Comparison of ENCODE assay signal across 27 cellular contexts in the genomic region with DNA sequence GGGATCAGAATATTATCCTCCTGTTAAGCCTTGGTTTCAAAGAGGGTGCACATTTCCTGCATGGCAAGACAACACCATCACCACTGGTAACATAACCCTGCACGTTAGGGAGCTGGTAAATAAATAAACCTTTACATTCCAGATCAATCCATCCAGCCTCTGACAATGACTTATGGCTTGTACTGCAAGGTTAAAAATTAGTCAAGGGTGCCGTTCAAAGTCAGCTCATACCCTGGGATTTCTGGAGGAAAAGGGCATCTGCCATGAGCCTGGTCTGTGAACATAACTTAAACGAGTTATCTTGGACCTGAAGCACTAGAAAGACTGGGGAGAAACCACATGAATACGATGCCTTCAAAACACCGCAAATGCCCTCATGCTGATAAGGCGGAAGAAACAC.
A peak's percentile ranks its signal among the peaks of the same experiment; 100 is the strongest.
DNase-seq lines count a peak whose midpoint lies in the region; ATAC-seq and TF ChIP-seq lines count a peak whose summit lies in the region.
"Had no signal": no experiment of that assay in that cellular context is flagged by ENCODE, and none has a peak within 500 bp of the region (broad histone marks: within the 10 kb centered on the region; RNA-seq: fewer than 3 reads in every experiment).

No MANE protein-coding gene starts in this region.

- no peak overlapping the region for H3K9ac ChIP-seq in colonic mucosa (ENCODE audit: low read depth in 2 of 2, low read length in 2 of 2)

- no peak for TF ChIP-seq POLR2A in vagina (IDR thresholded peaks at IDR 0.05)

- CTCF ChIA-PET in Caco-2 (lab: Charles Lee): no interaction called here

- H3K27me3 Mint-ChIP-seq in Caco-2 (ENCODE audit: insufficient read depth, unreplicated experiment): no peaks in the 10 kb centered on the region
- H3K27me3 Mint-ChIP-seq: activated naive CD8-positive, alpha-beta T cell treated with anti-CD3 and anti-CD28 coated beads, Interleukin-2, amount 50 U/mL, for 24 hours had no signal

- 42 to 48% methylated on average over 6 of the region's 6 CpGs for WGBS in aorta, 2 donors

- no peak overlapping the region for H3K27ac Mint-ChIP-seq in Caco-2 (ENCODE audit: unreplicated experiment)
- H3K27ac Mint-ChIP-seq: activated naive CD8-positive, alpha-beta T cell treated with anti-CD3 and anti-CD28 coated beads, Interleukin-2, amount 50 U/mL, for 24 hours; effector memory CD8-positive, alpha-beta T cell; naive thymus-derived CD8-positive, alpha-beta T cell; T-helper 2 cell treated with Interferon-gamma antibody and Interleukin-4, amounts not matched to agents 5 μg/mL and 100 μg/mL, for 36 hours had no signal

- H3K4me3 ChIP-seq in Caco-2 (ENCODE audit: low read depth, low read length): no peak overlapping the region
- H3K4me3 ChIP-seq in colonic mucosa: no peak overlapping the region
- no peak overlapping the region for H3K4me3 ChIP-seq in mucosa of descending colon
- H3K4me3 ChIP-seq in vagina: no peak overlapping the region
- no peak overlapping the region for H3K4me3 ChIP-seq in aorta (ENCODE audit: low read length in 2 of 2)
- H3K4me3 ChIP-seq: esophagus squamous epithelium, ovary, upper lobe of right lung had no signal

- peak overlapping the region; percentile 56 for H3K4me3 Mint-ChIP-seq in Caco-2 (ENCODE audit: unreplicated experiment)
- H3K4me3 Mint-ChIP-seq: activated naive CD8-positive, alpha-beta T cell treated with anti-CD3 and anti-CD28 coated beads, Interleukin-2, amount 50 U/mL, for 24 hours; effector memory CD8-positive, alpha-beta T cell; naive thymus-derived CD8-positive, alpha-beta T cell; T-helper 2 cell treated with Interferon-gamma antibody and Interleukin-4, amounts not matched to agents 5 μg/mL and 100 μg/mL, for 36 hours had no signal

- peaks cover 9% of the 10 kb centered on the region for H3K9me3 Mint-ChIP-seq in Caco-2 (ENCODE audit: unreplicated experiment)
- H3K9me3 Mint-ChIP-seq: activated naive CD8-positive, alpha-beta T cell treated with anti-CD3 and anti-CD28 coated beads, Interleukin-2, amount 50 U/mL, for 24 hours; T-helper 2 cell treated with Interferon-gamma antibody and Interleukin-4, amounts not matched to agents 5 μg/mL and 100 μg/mL, for 36 hours had no signal

- H3K27ac ChIP-seq in colonic mucosa (no peak overlapping the region), vagina (no peak overlapping the region), aorta (ENCODE audit: low read depth in 1 of 2, low read length in 2 of 2) (no peak overlapping the region)
- H3K27ac ChIP-seq: brain microvascular endothelial cell, C4-2B, esophagus squamous epithelium, ovary, RWPE1, upper lobe of right lung had no signal

- H3K36me3 Mint-ChIP-seq in Caco-2 (ENCODE audit: insufficient read depth, unreplicated experiment): peaks cover 6% of the 10 kb centered on the region
- H3K36me3 Mint-ChIP-seq: naive thymus-derived CD8-positive, alpha-beta T cell had no signal

- H3K36me3 ChIP-seq in Caco-2 (ENCODE audit: control insufficient read depth, insufficient read depth, low read length): no peaks in the 10 kb centered on the region
- no peaks in the 10 kb centered on the region for H3K36me3 ChIP-seq in colonic mucosa
- no peaks in the 10 kb centered on the region for H3K36me3 ChIP-seq in mucosa of descending colon (ENCODE audit: low read depth)
- no peaks in the 10 kb centered on the region for H3K36me3 ChIP-seq in vagina
- H3K36me3 ChIP-seq in aorta (ENCODE audit: control insufficient read depth in 1 of 2, insufficient read depth in 2 of 2, low read length in 1 of 2): no peaks in the 10 kb centered on the region
- H3K36me3 ChIP-seq: brain microvascular endothelial cell, esophagus squamous epithelium, ovary, upper lobe of right lung had no signal

- H3K4me1 Mint-ChIP-seq in Caco-2 (ENCODE audit: low read depth, unreplicated experiment): peaks cover 11% of the 10 kb centered on the region
- H3K4me1 Mint-ChIP-seq: activated naive CD8-positive, alpha-beta T cell treated with anti-CD3 and anti-CD28 coated beads, Interleukin-2, amount 50 U/mL, for 24 hours; naive thymus-derived CD8-positive, alpha-beta T cell had no signal

- BruUV-seq in Caco-2 (replicated peaks; lab: Mats Ljungman, UMichigan): no TSS peak

- H3K9me3 ChIP-seq in Caco-2 (no peaks in the 10 kb centered on the region), colonic mucosa (no peaks in the 10 kb centered on the region), mucosa of descending colon (no peaks in the 10 kb centered on the region), vagina (no peaks in the 10 kb centered on the region), aorta (ENCODE audit: control insufficient read depth, low read length) (no peaks in the 10 kb centered on the region)
- H3K9me3 ChIP-seq: esophagus squamous epithelium, upper lobe of right lung had no signal

- DNase-seq in Caco-2: peak; percentile 40 to 50
- peak; percentile 16 for DNase-seq in HuH-7.5 (ENCODE audit: low spot score)
- peak; percentile 23 for DNase-seq in colonic mucosa
- peak in 1 of 3 donors; percentile 15 for DNase-seq in mucosa of descending colon
- no peak for DNase-seq in vagina (ENCODE audit: extremely low spot score in 2 of 2)
- no peak for DNase-seq in aorta
- DNase-seq: activated CD4-positive, alpha-beta T cell treated with anti-CD3 and anti-CD28 coated beads, Interleukin-2, amount 50 U/mL, for 48 hours; activated CD8-positive, alpha-beta memory T cell treated with anti-CD3 and anti-CD28 coated beads, Interleukin-2, amount 50 U/mL, for 48 hours; activated naive CD8-positive, alpha-beta T cell treated with anti-CD3 and anti-CD28 coated beads, Interleukin-2, amount 50 U/mL, for 24 hours; brain microvascular endothelial cell; effector memory CD8-positive, alpha-beta T cell; esophagus squamous epithelium; GF-D8; HCEC 1CT; naive thymus-derived CD8-positive, alpha-beta T cell; NCI-H1092; NCI-H2029 treated with DMSO at 0.1 percent for 48 hours; NCI-H524 treated with DMSO at 0.1 percent for 48 hours; ovary; right cardiac atrium; stimulated activated CD4-positive, alpha-beta T cell treated with anti-CD3 and anti-CD28 coated beads, Interleukin-15, amount 100 ng/mL, for 24 hours; upper lobe of right lung had no signal

- ATAC-seq in mucosa of descending colon (peak; percentile 87), aorta (ENCODE audit: low FRiP score) (no peak), HG02588 (IDR thresholded peaks at IDR 0.05; ENCODE audit: unreplicated experiment) (no peak), HG03565 (IDR thresholded peaks at IDR 0.05; ENCODE audit: unreplicated experiment) (no peak)
- ATAC-seq: activated naive CD8-positive, alpha-beta T cell treated with anti-CD3 and anti-CD28 coated beads, Interleukin-2, amount 50 U/mL, for 24 hours; effector memory CD8-positive, alpha-beta T cell; naive thymus-derived CD8-positive, alpha-beta T cell; right cardiac atrium; upper lobe of right lung had no signal

- H3K27me3 ChIP-seq in Caco-2 (replicated peaks; ENCODE audit: control insufficient read depth, insufficient read depth, low read length): no peaks in the 10 kb centered on the region
- no peaks in the 10 kb centered on the region for H3K27me3 ChIP-seq in colonic mucosa
- H3K27me3 ChIP-seq in vagina: no peaks in the 10 kb centered on the region
- H3K27me3 ChIP-seq in aorta (ENCODE audit: control insufficient read depth in 1 of 2, insufficient read depth in 2 of 2, low read length in 1 of 2): no peaks in the 10 kb centered on the region
- H3K27me3 ChIP-seq: brain microvascular endothelial cell, esophagus squamous epithelium, ovary, upper lobe of right lung had no signal

- POLR2A ChIA-PET in Caco-2 (lab: Charles Lee): no interaction called here

- intact Hi-C loops in Caco-2 (cut with micrococcal nuclease; ENCODE audit: unreplicated experiment) (no loop called here), colonic mucosa (cut with DNase I) (no loop called here), mucosa of descending colon (cut with DNase I, micrococcal nuclease) (no loop called here), vagina (cut with DNase I) (no loop called here), aorta (cut with DNase I) (no loop called here)

- peaks cover 9% of the 10 kb centered on the region for H3K4me1 ChIP-seq in Caco-2
- H3K4me1 ChIP-seq in colonic mucosa: no peaks in the 10 kb centered on the region
- H3K4me1 ChIP-seq in mucosa of descending colon (ENCODE audit: low read depth): peaks cover 5% of the 10 kb centered on the region
- H3K4me1 ChIP-seq in vagina: no peaks in the 10 kb centered on the region
- no peaks in the 10 kb centered on the region for H3K4me1 ChIP-seq in aorta (ENCODE audit: control insufficient read depth in 1 of 2, insufficient read depth in 2 of 2, low read length in 2 of 2)
- H3K4me1 ChIP-seq: upper lobe of right lung had no signal

- no peak for TF ChIP-seq CTCF in Caco-2 (IDR thresholded peaks at IDR 0.05; ENCODE audit: insufficient read depth in 1 of 2, low read depth in 1 of 2, low read length in 1 of 2, severe bottlenecking in 1 of 2, unreplicated experiment in 1 of 2)
- TF ChIP-seq CTCF in colonic mucosa (IDR thresholded peaks at IDR 0.05): no peak
- TF ChIP-seq CTCF in mucosa of descending colon (IDR thresholded peaks at IDR 0.05): no peak
- TF ChIP-seq CTCF in vagina (IDR thresholded peaks at IDR 0.05): no peak

Comparison
In these comparisons a context has a peak if more than half of its experiments do, and no peak if none do; other contexts are left out.
1. DNase-seq: peak in Caco-2 (2 of 2), HuH-7.5 (single experiment) and colonic mucosa (single experiment); none in vagina (0 of 2) and aorta (0 of 2).